Comparison of ENCODE assay signal across 8 cellular contexts in genomic region chr2:43228782-43229659, GRCh38. TPM values are rescaled to one million over a fixed set of nuclear protein-coding genes. Genes with fewer than 3 reads are reported as not detected.
DNase-seq lines count a peak whose midpoint lies in the region; ATAC-seq, FAIRE-seq and TF ChIP-seq lines count a peak whose summit lies in the region.

No MANE protein-coding gene starts in this region.

- TF ChIP-seq CTCF in GM12865 (IDR thresholded peaks at IDR 0.05; ENCODE audit: insufficient read depth, low read depth, low read length, missing control alignments) (no peak), RWPE1 (conservative IDR thresholded peaks at IDR 0.05; ENCODE audit: low read depth) (no peak), epithelial cell of esophagus (IDR thresholded peaks at IDR 0.05; ENCODE audit: insufficient read depth, low read depth, low read length, missing control alignments) (no peak)

- no peak for FAIRE-seq in RCC 7860 (lab: Jason Lieb, UNC)

- DNase-seq in GM12865 (ENCODE audit: low read depth) = peak; percentile 69
- DNase-seq in RWPE1 (ENCODE audit: low spot score) = no peak
- DNase-seq in epithelial cell of esophagus (ENCODE audit: low read depth) = peak; percentile 33
- peak; percentile 82 for DNase-seq in renal cortical epithelial cell (ENCODE audit: low read depth)
- DNase-seq in cerebellar cortex (ENCODE audit: low spot score) = no peak
- no peak for DNase-seq in RCC 7860 (ENCODE audit: low spot score)
- no peak for DNase-seq in NCI-H526 (lab: John Stamatoyannopoulos, UW)

- POLR2A ChIA-PET in RWPE1 (lab: Yijun Ruan, JAX; ENCODE audit: low non-redundant PET) = no interaction called here

- no peak for ATAC-seq in GM21528 (IDR thresholded peaks at IDR 0.05; ENCODE audit: low FRiP score, unreplicated experiment)

- CTCF ChIA-PET in RWPE1 (lab: Yijun Ruan, JAX) = interaction anchor here (0.5 to 4.0 kb wide), 26 partner anchors 9 to 413 kb away, joined by 3 to 29 read pairs (median 4); no protein-coding TSS in a partner anchor

- H3K27ac ChIP-seq in RWPE1 = peak overlapping the region; percentile 99

- H3K4me3 ChIP-seq in GM12865 (ENCODE audit: low read depth, low read length) (no peak overlapping the region), epithelial cell of esophagus (ENCODE audit: low read length) (no peak overlapping the region)

RNA-seq across cellular contexts. Expression of gene ZFP36L2, which starts 2.6 kb away (rescaled TPM):
- total RNA-seq in renal cortical epithelial cell = 4.5 and 20.1 TPM in 2 replicates

Comparison
In these comparisons a context has a peak if more than half of its experiments do, and no peak if none do; other contexts are left out.
1. DNase-seq: peak in GM12865 (single experiment), epithelial cell of esophagus (single experiment) and renal cortical epithelial cell (single experiment); none in RWPE1 (single experiment), cerebellar cortex (single experiment), RCC 7860 (single experiment) and NCI-H526 (0 of 2).